In genomic region chr22:50306753-50307749, GRCh38 we compare ENCODE assay signal across 8 cellular contexts. TPM values are rescaled to one million over a fixed set of nuclear protein-coding genes. Genes with fewer than 3 reads are reported as not detected.
DNase-seq lines count a peak whose midpoint lies in the region; TF ChIP-seq lines count a peak whose summit lies in the region.

A gene with protein sequence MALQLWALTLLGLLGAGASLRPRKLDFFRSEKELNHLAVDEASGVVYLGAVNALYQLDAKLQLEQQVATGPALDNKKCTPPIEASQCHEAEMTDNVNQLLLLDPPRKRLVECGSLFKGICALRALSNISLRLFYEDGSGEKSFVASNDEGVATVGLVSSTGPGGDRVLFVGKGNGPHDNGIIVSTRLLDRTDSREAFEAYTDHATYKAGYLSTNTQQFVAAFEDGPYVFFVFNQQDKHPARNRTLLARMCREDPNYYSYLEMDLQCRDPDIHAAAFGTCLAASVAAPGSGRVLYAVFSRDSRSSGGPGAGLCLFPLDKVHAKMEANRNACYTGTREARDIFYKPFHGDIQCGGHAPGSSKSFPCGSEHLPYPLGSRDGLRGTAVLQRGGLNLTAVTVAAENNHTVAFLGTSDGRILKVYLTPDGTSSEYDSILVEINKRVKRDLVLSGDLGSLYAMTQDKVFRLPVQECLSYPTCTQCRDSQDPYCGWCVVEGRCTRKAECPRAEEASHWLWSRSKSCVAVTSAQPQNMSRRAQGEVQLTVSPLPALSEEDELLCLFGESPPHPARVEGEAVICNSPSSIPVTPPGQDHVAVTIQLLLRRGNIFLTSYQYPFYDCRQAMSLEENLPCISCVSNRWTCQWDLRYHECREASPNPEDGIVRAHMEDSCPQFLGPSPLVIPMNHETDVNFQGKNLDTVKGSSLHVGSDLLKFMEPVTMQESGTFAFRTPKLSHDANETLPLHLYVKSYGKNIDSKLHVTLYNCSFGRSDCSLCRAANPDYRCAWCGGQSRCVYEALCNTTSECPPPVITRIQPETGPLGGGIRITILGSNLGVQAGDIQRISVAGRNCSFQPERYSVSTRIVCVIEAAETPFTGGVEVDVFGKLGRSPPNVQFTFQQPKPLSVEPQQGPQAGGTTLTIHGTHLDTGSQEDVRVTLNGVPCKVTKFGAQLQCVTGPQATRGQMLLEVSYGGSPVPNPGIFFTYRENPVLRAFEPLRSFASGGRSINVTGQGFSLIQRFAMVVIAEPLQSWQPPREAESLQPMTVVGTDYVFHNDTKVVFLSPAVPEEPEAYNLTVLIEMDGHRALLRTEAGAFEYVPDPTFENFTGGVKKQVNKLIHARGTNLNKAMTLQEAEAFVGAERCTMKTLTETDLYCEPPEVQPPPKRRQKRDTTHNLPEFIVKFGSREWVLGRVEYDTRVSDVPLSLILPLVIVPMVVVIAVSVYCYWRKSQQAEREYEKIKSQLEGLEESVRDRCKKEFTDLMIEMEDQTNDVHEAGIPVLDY (N-terminal part only) (minus strand): TSS chr22:50307646. CDS start chr22:50290584, 17,062 bp downstream.

- H3K9ac ChIP-seq in skeletal muscle tissue (ENCODE audit: low read depth in 1 of 3, low read length in 3 of 3): peak within 1 kb of the TSS; percentile 68 to 74 (median 70)

- H3K36me3 ChIP-seq in skeletal muscle tissue (ENCODE audit: control insufficient read depth in 3 of 3, insufficient read depth in 3 of 3, low read length in 3 of 3): no peaks in the 10 kb centered on the region

- no peak for TF ChIP-seq CTCF in NB4 (IDR thresholded peaks at IDR 0.05; ENCODE audit: low read depth, low read length)

- H3K9me3 ChIP-seq in skeletal muscle tissue (ENCODE audit: control insufficient read depth in 3 of 3, low read length in 3 of 3): no peaks in the 10 kb centered on the region

- peak; percentile 63 for TF ChIP-seq POLR2A in GM15510 (IDR thresholded peaks at IDR 0.05; ENCODE audit: borderline replicate concordance, extremely low read depth, insufficient read length)
- no peak for TF ChIP-seq POLR2A in NB4 (IDR thresholded peaks at IDR 0.05; ENCODE audit: extremely low read depth, insufficient read length)

- DNase-seq in AG08395 (ENCODE audit: low spot score): peak; percentile 74
- DNase-seq in NB4 (ENCODE audit: low read depth): peak; percentile 84
- peak; percentile 66 for DNase-seq in SKM-1 (lab: John Stamatoyannopoulos, UW; ENCODE audit: unreplicated experiment)
- peak; percentile 78 for DNase-seq in islet precursor cell
- DNase-seq in KG1 (lab: John Stamatoyannopoulos, UW): no peak

- peak within 1 kb of the TSS; percentile 57 for H3K4me3 ChIP-seq in NB4 (ENCODE audit: low read depth, low read length)
- peak within 1 kb of the TSS; percentile 69 to 76 (median 72) for H3K4me3 ChIP-seq in skeletal muscle tissue (ENCODE audit: low read length in 3 of 3)

- peaks cover 46 to 58% (median 53%) of the 10 kb centered on the region in 3 donors for H3K4me1 ChIP-seq in skeletal muscle tissue (ENCODE audit: control insufficient read depth in 3 of 3, insufficient read depth in 3 of 3, low read length in 3 of 3)

- peak within 1 kb of the TSS; percentile 81 for H3K27ac ChIP-seq in cingulate gyrus (ENCODE audit: low read depth, low read length)
- H3K27ac ChIP-seq in skeletal muscle tissue (ENCODE audit: low read depth, low read length): peak within 1 kb of the TSS; percentile 72

- H3K27me3 ChIP-seq in skeletal muscle tissue (ENCODE audit: control insufficient read depth in 3 of 3, insufficient read depth in 3 of 3, low read length in 3 of 3): peaks cover 0 to 2% (median 0%) of the 10 kb centered on the region in 3 donors

RNA-seq across cellular contexts. Expression of the gene that starts here (rescaled TPM):
- total RNA-seq in skeletal muscle tissue: 48.5 TPM
